ENCODE assay signal across 14 cellular contexts in the genomic region with DNA sequence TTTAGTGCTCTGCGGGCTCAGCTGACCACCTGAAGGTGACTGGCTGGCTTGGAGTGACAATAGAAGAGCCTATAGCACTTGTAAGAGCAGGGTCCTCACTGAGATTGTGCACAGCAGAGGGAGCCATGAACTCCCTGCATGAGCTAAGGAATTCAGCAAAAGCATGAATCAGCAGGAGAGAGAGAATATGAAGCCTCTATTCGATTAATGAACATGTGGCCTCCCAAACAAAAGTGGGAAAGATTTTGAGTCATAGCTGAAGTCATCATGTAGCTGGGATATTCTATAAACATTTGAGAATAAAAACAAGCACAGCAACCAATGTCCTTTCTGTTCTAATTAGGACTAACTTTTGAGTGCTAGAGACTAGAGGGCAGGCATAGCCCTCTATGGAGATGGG.
DNase-seq lines count a peak whose midpoint lies in the region; ATAC-seq and TF ChIP-seq lines count a peak whose summit lies in the region.
"Had no signal": no experiment of that assay in that cellular context is flagged by ENCODE, and none has a peak within 500 bp of the region (broad histone marks: within the 10 kb centered on the region; RNA-seq: fewer than 3 reads in every experiment).

No MANE protein-coding gene starts in this region.

- H3K9me3 ChIP-seq in cardiac muscle cell (ENCODE audit: low read depth) (no peaks in the 10 kb centered on the region), right atrium auricular region (no peaks in the 10 kb centered on the region), WERI-Rb-1 (ENCODE audit: severe bottlenecking) (no peaks in the 10 kb centered on the region)
- no peaks in the 10 kb centered on the region for H3K9me3 ChIP-seq in CD8-positive, alpha-beta memory T cell (ENCODE audit: low read length)
- H3K9me3 ChIP-seq: BLaER1, Peyer's patch, thoracic aorta had no signal

- no peaks in the 10 kb centered on the region for H3K36me3 Mint-ChIP-seq in CD8-positive, alpha-beta memory T cell

- ATAC-seq in HG03432 (IDR thresholded peaks at IDR 0.05; ENCODE audit: unreplicated experiment) = no peak

- H3K27ac Mint-ChIP-seq in CD8-positive, alpha-beta memory T cell = peak overlapping the region in 1 of 8 donors; percentile 32
- H3K27ac Mint-ChIP-seq: activated naive CD4-positive, alpha-beta T cell treated with anti-CD3 and anti-CD28 coated beads for 36 hours had no signal

- H3K9me3 Mint-ChIP-seq in CD8-positive, alpha-beta memory T cell = peaks cover 0 to 13% (median 4%) of the 10 kb centered on the region in 5 donors
- H3K9me3 Mint-ChIP-seq: activated naive CD4-positive, alpha-beta T cell treated with anti-CD3 and anti-CD28 coated beads for 36 hours had no signal

- no peaks in the 10 kb centered on the region for H3K27me3 ChIP-seq in cardiac muscle cell
- H3K27me3 ChIP-seq in right atrium auricular region = no peaks in the 10 kb centered on the region
- H3K27me3 ChIP-seq in WERI-Rb-1 (ENCODE audit: insufficient read depth, low read depth, severe bottlenecking) = no peaks in the 10 kb centered on the region
- no peaks in the 10 kb centered on the region for H3K27me3 ChIP-seq in CD8-positive, alpha-beta memory T cell (ENCODE audit: insufficient read depth, low read length, poor library complexity, severe bottlenecking)
- H3K27me3 ChIP-seq: BLaER1, Peyer's patch had no signal

- H3K4me1 ChIP-seq in cardiac muscle cell (ENCODE audit: low read depth) (peaks cover 23% of the 10 kb centered on the region), right atrium auricular region (peaks cover 0 to 6% of the 10 kb centered on the region in 2 donors)
- H3K4me1 ChIP-seq in CD8-positive, alpha-beta memory T cell (ENCODE audit: insufficient read depth, low read length) = no peaks in the 10 kb centered on the region
- H3K4me1 ChIP-seq: BLaER1, Peyer's patch had no signal

- H3K4me3 Mint-ChIP-seq in CD8-positive, alpha-beta memory T cell = no peak overlapping the region
- H3K4me3 Mint-ChIP-seq: activated naive CD4-positive, alpha-beta T cell treated with anti-CD3 and anti-CD28 coated beads for 36 hours had no signal

- no peaks in the 10 kb centered on the region for H3K4me1 Mint-ChIP-seq in CD8-positive, alpha-beta memory T cell

- H3K36me3 ChIP-seq in cardiac muscle cell = no peaks in the 10 kb centered on the region
- H3K36me3 ChIP-seq in right atrium auricular region = no peaks in the 10 kb centered on the region
- no peaks in the 10 kb centered on the region for H3K36me3 ChIP-seq in WERI-Rb-1
- no peaks in the 10 kb centered on the region for H3K36me3 ChIP-seq in CD8-positive, alpha-beta memory T cell (ENCODE audit: insufficient read depth, low read length)
- H3K36me3 ChIP-seq: BLaER1, Peyer's patch, thoracic aorta had no signal

- CTCF ChIA-PET in CD8-positive, alpha-beta memory T cell (lab: Charles Lee) = no interaction called here

- DNase-seq in cardiac muscle cell (ENCODE audit: low read depth in 1 of 2, low spot score in 1 of 2) = peak; percentile 26 to 70
- DNase-seq in right atrium auricular region (ENCODE audit: low spot score) = no peak
- DNase-seq in WERI-Rb-1 = no peak
- peak; percentile 83 for DNase-seq in fibroblast of pulmonary artery (ENCODE audit: low read depth)
- peak; percentile 87 for DNase-seq in stromal cell of bone marrow (ENCODE audit: low read depth)
- no peak for DNase-seq in activated gamma-delta T cell (lab: John Stamatoyannopoulos, UW)
- no peak for DNase-seq in CD8-positive, alpha-beta memory T cell
- DNase-seq: activated naive CD4-positive, alpha-beta T cell treated with anti-CD3 and anti-CD28 coated beads for 36 hours; NCI-H146; Peyer's patch had no signal

- no peak overlapping the region for H3K4me3 ChIP-seq in cardiac muscle cell
- no peak overlapping the region for H3K4me3 ChIP-seq in right atrium auricular region
- no peak overlapping the region for H3K4me3 ChIP-seq in WERI-Rb-1 (ENCODE audit: low read depth, low read length)
- no peak overlapping the region for H3K4me3 ChIP-seq in fibroblast of pulmonary artery (replicated peaks; ENCODE audit: low read depth, low read length)
- H3K4me3 ChIP-seq in CD8-positive, alpha-beta memory T cell (ENCODE audit: low read length) = no peak overlapping the region
- H3K4me3 ChIP-seq: BLaER1, Peyer's patch, thoracic aorta had no signal

- peaks cover 0 to 1% of the 10 kb centered on the region in 2 donors for H3K27me3 Mint-ChIP-seq in CD8-positive, alpha-beta memory T cell

- H3K27ac ChIP-seq in cardiac muscle cell = no peak overlapping the region
- no peak overlapping the region for H3K27ac ChIP-seq in right atrium auricular region
- no peak overlapping the region for H3K27ac ChIP-seq in WERI-Rb-1
- H3K27ac ChIP-seq in CD8-positive, alpha-beta memory T cell (ENCODE audit: low read depth, low read length) = no peak overlapping the region
- H3K27ac ChIP-seq: BLaER1, HL-60, Peyer's patch had no signal

- TF ChIP-seq CTCF in cardiac muscle cell (IDR thresholded peaks at IDR 0.05; ENCODE audit: low read depth, low read length) = peak; percentile 29
- no peak for TF ChIP-seq CTCF in right atrium auricular region (IDR thresholded peaks at IDR 0.05)
- peak; percentile 12; the same call in 1 of the 2 replicates for TF ChIP-seq CTCF in WERI-Rb-1 (IDR thresholded peaks at IDR 0.05; ENCODE audit: low read depth, low read length)
- TF ChIP-seq CTCF in fibroblast of pulmonary artery (IDR thresholded peaks at IDR 0.05; ENCODE audit: low read length, missing control alignments) = peak; percentile 42

- POLR2A ChIA-PET in CD8-positive, alpha-beta memory T cell (lab: Charles Lee) = no interaction called here

Comparison
In these comparisons a context has a peak if more than half of its experiments do, and no peak if none do; other contexts are left out.
1. DNase-seq: peak in cardiac muscle cell (2 of 2), fibroblast of pulmonary artery (single experiment) and stromal cell of bone marrow (single experiment); none in right atrium auricular region (single experiment), WERI-Rb-1 (single experiment), activated gamma-delta T cell (single experiment) and CD8-positive, alpha-beta memory T cell (0 of 5).
2. CTCF ChIP-seq: peak in cardiac muscle cell (single experiment), WERI-Rb-1 (single experiment) and fibroblast of pulmonary artery (single experiment); none in right atrium auricular region (0 of 2).